In genomic region chr2:96315005-96315399, GRCh38 we compare ENCODE assay signal across 18 cellular contexts. TPM values are rescaled to one million over a fixed set of nuclear protein-coding genes. Genes with fewer than 3 reads are reported as not detected.
DNase-seq lines count a peak whose midpoint lies in the region; ATAC-seq and TF ChIP-seq lines count a peak whose summit lies in the region.
"Had no signal": no experiment of that assay in that cellular context is flagged by ENCODE, and none has a peak within 500 bp of the region (broad histone marks: within the 10 kb centered on the region; RNA-seq: fewer than 3 reads in every experiment).

No MANE protein-coding gene starts in this region.

- peaks cover 3 to 4% of the 10 kb centered on the region in 2 experiments; a peak in 1 of 4 replicates for H3K4me1 Mint-ChIP-seq in H9
- peaks cover 54% of the 10 kb centered on the region for H3K4me1 Mint-ChIP-seq in activated naive CD8-positive, alpha-beta T cell treated with anti-CD3 and anti-CD28 coated beads, Interleukin-2, amount 10 ng/mL, durations not matched to agents 7 days and 5 days
- H3K4me1 Mint-ChIP-seq in natural killer cell treated with Interleukin-12 subunit alpha and Interleukin-12 subunit beta and Interleukin-15 and Interleukin-18, amount 100 ng/mL, for 72 hours (ENCODE audit: low read depth in 2 of 2), result peaks cover 31 to 43% of the 10 kb centered on the region in 2 donors
- H3K4me1 Mint-ChIP-seq: mesothelial cell of epicardium had no signal

- peaks cover 0 to 46% (median 16%) of the 10 kb centered on the region in 11 experiments; a peak in 15 of 22 replicates for H3K36me3 ChIP-seq in BLaER1 treated with 17β-estradiol and CSF1 and Interleukin-3, amounts not matched to agents 10 nM and 100 nM
- H3K36me3 ChIP-seq in right lobe of liver (no peaks in the 10 kb centered on the region), trophoblast cell (ENCODE audit: control insufficient read depth in 1 of 2, insufficient read depth in 2 of 2, low read length in 2 of 2) (no peaks in the 10 kb centered on the region)
- H3K36me3 ChIP-seq: breast epithelium, esophagus squamous epithelium, heart right ventricle, ovary, sigmoid colon, tibial artery had no signal

- POLR2A ChIA-PET in activated naive CD8-positive, alpha-beta T cell treated with anti-CD3 and anti-CD28 coated beads, Interleukin-2, amount 10 ng/mL, durations not matched to agents 7 days and 5 days (lab: Charles Lee), result interaction anchor here (0.7 to 2.9 kb wide), 4 partner anchors 9 to 41 kb away, joined by 3 to 25 read pairs (median 8); partner anchors contain the start of genes ITPRIPL1 and SNRNP200

- WGBS in H9 (ENCODE audit: extremely low coverage, insufficient read length, low lambda C conversion rate), result no CpG with 5 or more reads among the region's 3 CpGs
- WGBS in right lobe of liver (ENCODE audit: insufficient coverage, low coverage, low lambda C conversion rate, missing lambda C conversion rate), result 38% methylated on average over 3 of the region's 3 CpGs
- WGBS in trophoblast cell (ENCODE audit: extremely low coverage, insufficient coverage, insufficient read length), result no CpG with 5 or more reads among the region's 3 CpGs

- no peak for ATAC-seq in activated naive CD8-positive, alpha-beta T cell treated with anti-CD3 and anti-CD28 coated beads, Interleukin-2, amount 10 ng/mL, durations not matched to agents 7 days and 5 days (ENCODE audit: low read depth)
- no peak for ATAC-seq in natural killer cell treated with Interleukin-12 subunit alpha and Interleukin-12 subunit beta and Interleukin-15 and Interleukin-18, amount 100 ng/mL, for 72 hours
- no peak for ATAC-seq in HG03097 (IDR thresholded peaks at IDR 0.05; ENCODE audit: low FRiP score, unreplicated experiment)
- no peak for ATAC-seq in right lobe of liver

- H3T11ph ChIP-seq in H9 (ENCODE audit: low read length), result no peak overlapping the region

- H3K4ac ChIP-seq in H9 (ENCODE audit: low read depth, low read length) (no peak overlapping the region), trophoblast cell (ENCODE audit: low read depth, low read length) (no peak overlapping the region)

- H3K4me1 ChIP-seq in BLaER1 treated with 17β-estradiol and CSF1 and Interleukin-3, amounts not matched to agents 10 nM and 100 nM, result peaks cover 43 to 88% (median 80%) of the 10 kb centered on the region in 10 experiments
- H3K4me1 ChIP-seq in H9 (ENCODE audit: insufficient read depth, low read length) (no peaks in the 10 kb centered on the region), right lobe of liver (no peaks in the 10 kb centered on the region), trophoblast cell (ENCODE audit: control insufficient read depth in 1 of 2, insufficient read depth in 2 of 2, low read length in 2 of 2) (peaks cover 0 to 3% of the 10 kb centered on the region in 2 experiments)
- H3K4me1 ChIP-seq: breast epithelium, sigmoid colon, tibial artery had no signal

- no peak overlapping the region for H3K4me3 Mint-ChIP-seq in H9
- H3K4me3 Mint-ChIP-seq in activated naive CD8-positive, alpha-beta T cell treated with anti-CD3 and anti-CD28 coated beads, Interleukin-2, amount 10 ng/mL, durations not matched to agents 7 days and 5 days, result peak overlapping the region; percentile 77
- H3K4me3 Mint-ChIP-seq in natural killer cell treated with Interleukin-12 subunit alpha and Interleukin-12 subunit beta and Interleukin-15 and Interleukin-18, amount 100 ng/mL, for 72 hours, result peak overlapping the region; percentile 82
- H3K4me3 Mint-ChIP-seq: mesothelial cell of epicardium had no signal

- TF ChIP-seq POLR2A in right lobe of liver (IDR thresholded peaks at IDR 0.05), result no peak

- H2AFZ ChIP-seq in H9 (ENCODE audit: low read length) (no peak overlapping the region), trophoblast cell (ENCODE audit: insufficient read depth, low read length, poor library complexity) (no peak overlapping the region)

- peak overlapping the region; percentile 50 for H2BK12ac ChIP-seq in H9 (ENCODE audit: insufficient read length, low read depth, low read length)
- H2BK12ac ChIP-seq in trophoblast cell (ENCODE audit: low read length), result no peak overlapping the region

- H3K14ac ChIP-seq in H9 (ENCODE audit: insufficient read depth, low read length) (no peak overlapping the region), trophoblast cell (ENCODE audit: low read length) (no peak overlapping the region)

- H2BK120ac ChIP-seq in H9 (ENCODE audit: low read depth, low read length, poor library complexity, severe bottlenecking) (no peak overlapping the region), trophoblast cell (ENCODE audit: insufficient read depth, low read length, poor library complexity) (no peak overlapping the region)

- peaks cover 39% of the 10 kb centered on the region for H3K27me3 Mint-ChIP-seq in H9 (ENCODE audit: low read depth)
- no peaks in the 10 kb centered on the region for H3K27me3 Mint-ChIP-seq in activated naive CD8-positive, alpha-beta T cell treated with anti-CD3 and anti-CD28 coated beads, Interleukin-2, amount 10 ng/mL, durations not matched to agents 7 days and 5 days
- H3K27me3 Mint-ChIP-seq in natural killer cell treated with Interleukin-12 subunit alpha and Interleukin-12 subunit beta and Interleukin-15 and Interleukin-18, amount 100 ng/mL, for 72 hours, result no peaks in the 10 kb centered on the region

- no peak overlapping the region for H4K5ac ChIP-seq in H9 (ENCODE audit: insufficient read length, low read depth, low read length)

- no peak for DNase-seq in H9
- DNase-seq in activated naive CD8-positive, alpha-beta T cell treated with anti-CD3 and anti-CD28 coated beads, Interleukin-2, amount 10 ng/mL, durations not matched to agents 7 days and 5 days, result no peak
- no peak for DNase-seq in natural killer cell treated with Interleukin-12 subunit alpha and Interleukin-12 subunit beta and Interleukin-15 and Interleukin-18, amount 100 ng/mL, for 72 hours (ENCODE audit: low spot score)
- no peak for DNase-seq in activated effector memory CD4-positive, alpha-beta T cell treated with anti-CD3 and anti-CD28 coated beads, Interleukin-2, amount 50 U/mL, for 16 hours
- no peak for DNase-seq in right lobe of liver
- no peak for DNase-seq in trophoblast cell
- DNase-seq: DMS79, esophagus squamous epithelium, heart right ventricle, NCI-H1105, NCI-H526 treated with DMSO at 0.1 percent for 48 hours, ovary, sigmoid colon, tibial artery had no signal

- H2BK15ac ChIP-seq in H9 (ENCODE audit: low read depth, low read length), result no peak overlapping the region

- no peaks in the 10 kb centered on the region for H3K27me3 ChIP-seq in BLaER1 treated with 17β-estradiol and CSF1 and Interleukin-3, amounts not matched to agents 10 nM and 100 nM
- H3K27me3 ChIP-seq in H9 (ENCODE audit: insufficient read depth, low read length), result no peaks in the 10 kb centered on the region; the same call in 1 of the 2 replicates
- no peaks in the 10 kb centered on the region for H3K27me3 ChIP-seq in right lobe of liver
- H3K27me3 ChIP-seq in trophoblast cell (ENCODE audit: insufficient read depth, low read length), result peaks cover 6% of the 10 kb centered on the region
- H3K27me3 ChIP-seq: breast epithelium, ovary had no signal

- H3K79me1 ChIP-seq in H9 (ENCODE audit: insufficient read depth, low read depth, low read length, poor library complexity, severe bottlenecking), result no peaks in the 10 kb centered on the region
- no peaks in the 10 kb centered on the region for H3K79me1 ChIP-seq in trophoblast cell (ENCODE audit: low read length)

- H4K12ac ChIP-seq in trophoblast cell (ENCODE audit: low read depth, low read length), result no peak overlapping the region

- no peak overlapping the region for H3K27ac Mint-ChIP-seq in H9
- H3K27ac Mint-ChIP-seq in activated naive CD8-positive, alpha-beta T cell treated with anti-CD3 and anti-CD28 coated beads, Interleukin-2, amount 10 ng/mL, durations not matched to agents 7 days and 5 days, result peak overlapping the region; percentile 86
- H3K27ac Mint-ChIP-seq in natural killer cell treated with Interleukin-12 subunit alpha and Interleukin-12 subunit beta and Interleukin-15 and Interleukin-18, amount 100 ng/mL, for 72 hours, result peak overlapping the region; percentile 91 to 95
- H3K27ac Mint-ChIP-seq: mesothelial cell of epicardium had no signal

- no peak overlapping the region for H4K91ac ChIP-seq in H9 (ENCODE audit: insufficient read length, low read depth, low read length)
- no peak overlapping the region for H4K91ac ChIP-seq in trophoblast cell (ENCODE audit: low read depth, low read length)

- H3K56ac ChIP-seq in H9 (ENCODE audit: insufficient read length, low read depth, low read length), result no peak overlapping the region

- no peaks in the 10 kb centered on the region for H3K9me3 Mint-ChIP-seq in H9
- peaks cover 1% of the 10 kb centered on the region for H3K9me3 Mint-ChIP-seq in activated naive CD8-positive, alpha-beta T cell treated with anti-CD3 and anti-CD28 coated beads, Interleukin-2, amount 10 ng/mL, durations not matched to agents 7 days and 5 days
- H3K9me3 Mint-ChIP-seq in natural killer cell treated with Interleukin-12 subunit alpha and Interleukin-12 subunit beta and Interleukin-15 and Interleukin-18, amount 100 ng/mL, for 72 hours, result no peaks in the 10 kb centered on the region
- H3K9me3 Mint-ChIP-seq: mesothelial cell of epicardium had no signal

- H3K4me3 ChIP-seq in BLaER1 treated with 17β-estradiol and CSF1 and Interleukin-3, amounts not matched to agents 10 nM and 100 nM, result peak overlapping the region in 7 of 10 experiments; percentile 41 to 59 (median 48); a peak in 11 of 20 replicates
- no peak overlapping the region for H3K4me3 ChIP-seq in right lobe of liver
- no peak overlapping the region for H3K4me3 ChIP-seq in trophoblast cell (ENCODE audit: low read depth, low read length)
- H3K4me3 ChIP-seq: breast epithelium, esophagus squamous epithelium, heart right ventricle, ovary, sigmoid colon, tibial artery had no signal

- H4K20me1 ChIP-seq in BLaER1 treated with 17β-estradiol and CSF1 and Interleukin-3, amounts not matched to agents 10 nM and 100 nM, result no peaks in the 10 kb centered on the region
- H4K20me1 ChIP-seq in H9 (ENCODE audit: control insufficient read depth, insufficient read depth, insufficient read length), result no peaks in the 10 kb centered on the region

- H3K9ac ChIP-seq in BLaER1 treated with 17β-estradiol and CSF1 and Interleukin-3, amounts not matched to agents 10 nM and 100 nM, result peak overlapping the region in 9 of 11 experiments; percentile 70 to 84 (median 79); a peak in 16 of 22 replicates
- no peak overlapping the region for H3K9ac ChIP-seq in H9 (ENCODE audit: extremely low read depth, insufficient read length, low read length)
- H3K9ac ChIP-seq in trophoblast cell (ENCODE audit: low read length), result no peak overlapping the region

- peak overlapping the region in 10 of 11 experiments; percentile 72 to 97 (median 88); a peak in 19 of 22 replicates for H3K27ac ChIP-seq in BLaER1 treated with 17β-estradiol and CSF1 and Interleukin-3, amounts not matched to agents 10 nM and 100 nM
- H3K27ac ChIP-seq in H9 (ENCODE audit: insufficient read length, low read depth, low read length) (no peak overlapping the region), right lobe of liver (no peak overlapping the region), trophoblast cell (ENCODE audit: low read depth, low read length) (no peak overlapping the region)
- H3K27ac ChIP-seq: ovary, tibial artery had no signal

- no peak overlapping the region for H2BK5ac ChIP-seq in H9 (ENCODE audit: insufficient read length, low read length)
- H2BK5ac ChIP-seq in trophoblast cell (ENCODE audit: low read depth, low read length, poor library complexity), result no peak overlapping the region

- H2AK5ac ChIP-seq in H9 (ENCODE audit: insufficient read length, low read length) (no peak overlapping the region), trophoblast cell (ENCODE audit: low read length) (no peak overlapping the region)

- H3K36me3 Mint-ChIP-seq in H9 (ENCODE audit: insufficient read depth in 1 of 3, low read depth in 3 of 3), result no peaks in the 10 kb centered on the region; a peak in 1 of 7 replicates
- peaks cover 19% of the 10 kb centered on the region for H3K36me3 Mint-ChIP-seq in activated naive CD8-positive, alpha-beta T cell treated with anti-CD3 and anti-CD28 coated beads, Interleukin-2, amount 10 ng/mL, durations not matched to agents 7 days and 5 days
- H3K36me3 Mint-ChIP-seq in natural killer cell treated with Interleukin-12 subunit alpha and Interleukin-12 subunit beta and Interleukin-15 and Interleukin-18, amount 100 ng/mL, for 72 hours, result peaks cover 5% of the 10 kb centered on the region
- H3K36me3 Mint-ChIP-seq: mesothelial cell of epicardium had no signal

- intact Hi-C loops in right lobe of liver (cut with DNase I), result no loop called here

- H3K18ac ChIP-seq in H9 (ENCODE audit: insufficient read length, low read depth, low read length) (no peak overlapping the region), trophoblast cell (ENCODE audit: low read length) (no peak overlapping the region)

- peak overlapping the region; percentile 84 to 98 (median 91) for H3K4me2 ChIP-seq in BLaER1 treated with 17β-estradiol and CSF1 and Interleukin-3, amounts not matched to agents 10 nM and 100 nM
- H3K4me2 ChIP-seq in H9 (ENCODE audit: insufficient read depth, insufficient read length, low read length) (no peak overlapping the region), trophoblast cell (ENCODE audit: low read length) (no peak overlapping the region)

- no peak overlapping the region for H3K23ac ChIP-seq in H9 (ENCODE audit: insufficient read length, low read depth, low read length)
- H3K23ac ChIP-seq in trophoblast cell (ENCODE audit: low read length), result no peak overlapping the region

- peaks cover 0 to 7% (median 0%) of the 10 kb centered on the region in 11 experiments; a peak in 6 of 22 replicates for H3K9me3 ChIP-seq in BLaER1 treated with 17β-estradiol and CSF1 and Interleukin-3, amounts not matched to agents 10 nM and 100 nM (replicated peaks in 1 of 11)
- H3K9me3 ChIP-seq in H9 (ENCODE audit: control insufficient read depth, low read depth, low read length), result no peaks in the 10 kb centered on the region
- H3K9me3 ChIP-seq in right lobe of liver, result no peaks in the 10 kb centered on the region
- H3K9me3 ChIP-seq in trophoblast cell (ENCODE audit: insufficient read depth, low read depth, low read length), result peaks cover 2% of the 10 kb centered on the region
- H3K9me3 ChIP-seq: breast epithelium, esophagus squamous epithelium, heart right ventricle, ovary, sigmoid colon, tibial artery had no signal

- H2BK20ac ChIP-seq in H9 (ENCODE audit: low read depth, low read length, poor library complexity, severe bottlenecking), result no peak overlapping the region

- H4K8ac ChIP-seq in H9 (replicated peaks; ENCODE audit: insufficient read length, low read depth, low read length), result no peak overlapping the region
- no peak overlapping the region for H4K8ac ChIP-seq in trophoblast cell (ENCODE audit: low read depth, low read length)

- H3K79me2 ChIP-seq in H9 (ENCODE audit: insufficient read depth, low read length) (no peaks in the 10 kb centered on the region), trophoblast cell (ENCODE audit: control insufficient read depth, insufficient read depth, low read length, poor library complexity) (no peaks in the 10 kb centered on the region)

- no peak for TF ChIP-seq CTCF in H9 (conservative IDR thresholded peaks at IDR 0.05)
- TF ChIP-seq CTCF in right lobe of liver (IDR thresholded peaks at IDR 0.05), result no peak

- H3K23me2 ChIP-seq in H9 (ENCODE audit: insufficient read length, low read depth, low read length, poor library complexity, severe bottlenecking), result no peaks in the 10 kb centered on the region

RNA-seq across cellular contexts. Expression of gene SNRNP200, which starts 9.7 kb away (rescaled TPM):
- 215 and 218 TPM in 2 replicates for total RNA-seq in H9 (2021)
- total RNA-seq in activated naive CD8-positive, alpha-beta T cell treated with anti-CD3 and anti-CD28 coated beads, Interleukin-2, amount 10 ng/mL, durations not matched to agents 7 days and 5 days, result 100 to 1,000 TPM; 194 to 201 TPM
- total RNA-seq in natural killer cell treated with Interleukin-12 subunit alpha and Interleukin-12 subunit beta and Interleukin-15 and Interleukin-18, amount 100 ng/mL, for 72 hours, result 100 to 1,000 TPM; 166 to 201 TPM
- total RNA-seq in right lobe of liver, result 10 to 100 TPM; 43.6 to 52.5 (median 46.8) TPM
- 75.8 and 76.3 TPM in 2 replicates for polyA plus RNA-seq in trophoblast cell (2013)

RNA-seq across cellular contexts. Expression of gene ITPRIPL1, which starts 10.1 kb away (rescaled TPM):
- total RNA-seq in H9 (2021) (16.1 and 16.3 TPM in 2 replicates), right lobe of liver (1 to 10 TPM in 1 of 6 experiments, under 1 TPM in 5; 0.15 to 1.2 (median 0.24) TPM)
- 10 to 100 TPM; 32.8 to 35.9 TPM for total RNA-seq in activated naive CD8-positive, alpha-beta T cell treated with anti-CD3 and anti-CD28 coated beads, Interleukin-2, amount 10 ng/mL, durations not matched to agents 7 days and 5 days
- 10 to 100 TPM; 48.2 to 62.2 TPM for total RNA-seq in natural killer cell treated with Interleukin-12 subunit alpha and Interleukin-12 subunit beta and Interleukin-15 and Interleukin-18, amount 100 ng/mL, for 72 hours
- polyA plus RNA-seq in trophoblast cell (2013), result 1.4 and 1.5 TPM in 2 replicates

RNA-seq across cellular contexts. Expression of gene NCAPH, which starts 20.6 kb away (rescaled TPM):
- 52.9 and 55.8 TPM in 2 replicates for total RNA-seq in H9 (2021)
- total RNA-seq in activated naive CD8-positive, alpha-beta T cell treated with anti-CD3 and anti-CD28 coated beads, Interleukin-2, amount 10 ng/mL, durations not matched to agents 7 days and 5 days, result 10 to 100 TPM; 60.3 to 64.8 TPM
- total RNA-seq in natural killer cell treated with Interleukin-12 subunit alpha and Interleukin-12 subunit beta and Interleukin-15 and Interleukin-18, amount 100 ng/mL, for 72 hours, result 100 to 1,000 TPM in 1 of 2 donors, 10 to 100 TPM in 1; 26.5 to 102 TPM
- total RNA-seq in right lobe of liver, result 1 to 10 TPM in 2 of 6 experiments, under 1 TPM in 4; 0.24 to 1.6 (median 0.72) TPM
- polyA plus RNA-seq in trophoblast cell (2013), result 22.8 and 23.0 TPM in 2 replicates

RNA-seq across cellular contexts. Expression of gene CIAO1, which starts 49.0 kb away (rescaled TPM):
- 67.6 and 71.9 TPM in 2 replicates for total RNA-seq in H9 (2021)
- total RNA-seq in activated naive CD8-positive, alpha-beta T cell treated with anti-CD3 and anti-CD28 coated beads, Interleukin-2, amount 10 ng/mL, durations not matched to agents 7 days and 5 days, result 10 to 100 TPM; 66.2 to 68.2 TPM
- total RNA-seq in natural killer cell treated with Interleukin-12 subunit alpha and Interleukin-12 subunit beta and Interleukin-15 and Interleukin-18, amount 100 ng/mL, for 72 hours, result 100 to 1,000 TPM in 1 of 2 donors, 10 to 100 TPM in 1; 98.0 to 108 TPM
- 10 to 100 TPM; 39.8 to 80.3 (median 45.0) TPM for total RNA-seq in right lobe of liver
- polyA plus RNA-seq in trophoblast cell (2013), result 43.1 and 43.2 TPM in 2 replicates

RNA-seq across cellular contexts. Expression of gene TMEM127, which starts 49.2 kb away (rescaled TPM):
- total RNA-seq in H9 (2021) (30.1 and 33.9 TPM in 2 replicates), right lobe of liver (10 to 100 TPM; 28.3 to 42.6 (median 32.8) TPM)
- total RNA-seq in activated naive CD8-positive, alpha-beta T cell treated with anti-CD3 and anti-CD28 coated beads, Interleukin-2, amount 10 ng/mL, durations not matched to agents 7 days and 5 days, result 10 to 100 TPM; 33.4 to 39.1 TPM
- total RNA-seq in natural killer cell treated with Interleukin-12 subunit alpha and Interleukin-12 subunit beta and Interleukin-15 and Interleukin-18, amount 100 ng/mL, for 72 hours, result 10 to 100 TPM; 41.4 to 49.4 TPM
- polyA plus RNA-seq in trophoblast cell (2013), result 36.6 and 38.2 TPM in 2 replicates

Comparison
In these comparisons a context has a peak if more than half of its experiments do, and no peak if none do; other contexts are left out.
1. H3K27ac ChIP-seq: peak in BLaER1 treated with 17β-estradiol and CSF1 and Interleukin-3, amounts not matched to agents 10 nM and 100 nM (10 of 11); none in H9 (single experiment), right lobe of liver (0 of 3) and trophoblast cell (single experiment).
2. H3K4me2 ChIP-seq: peak in BLaER1 treated with 17β-estradiol and CSF1 and Interleukin-3, amounts not matched to agents 10 nM and 100 nM (11 of 11); none in H9 (single experiment) and trophoblast cell (single experiment).
3. H3K4me3 ChIP-seq: peak in BLaER1 treated with 17β-estradiol and CSF1 and Interleukin-3, amounts not matched to agents 10 nM and 100 nM (7 of 10); none in right lobe of liver (0 of 3) and trophoblast cell (single experiment).
4. H3K9ac ChIP-seq: peak in BLaER1 treated with 17β-estradiol and CSF1 and Interleukin-3, amounts not matched to agents 10 nM and 100 nM (9 of 11); none in H9 (single experiment) and trophoblast cell (single experiment).
5. H3K27ac Mint-ChIP-seq: peak in activated naive CD8-positive, alpha-beta T cell treated with anti-CD3 and anti-CD28 coated beads, Interleukin-2, amount 10 ng/mL, durations not matched to agents 7 days and 5 days (single experiment) and natural killer cell treated with Interleukin-12 subunit alpha and Interleukin-12 subunit beta and Interleukin-15 and Interleukin-18, amount 100 ng/mL, for 72 hours (2 of 2); none in H9 (0 of 3).
6. H3K4me3 Mint-ChIP-seq: peak in activated naive CD8-positive, alpha-beta T cell treated with anti-CD3 and anti-CD28 coated beads, Interleukin-2, amount 10 ng/mL, durations not matched to agents 7 days and 5 days (single experiment) and natural killer cell treated with Interleukin-12 subunit alpha and Interleukin-12 subunit beta and Interleukin-15 and Interleukin-18, amount 100 ng/mL, for 72 hours (single experiment); none in H9 (0 of 2).
7. RNA of gene NCAPH, which starts 20.6 kb away (total RNA-seq): 26.5 to 102 TPM in natural killer cell treated with Interleukin-12 subunit alpha and Interleukin-12 subunit beta and Interleukin-15 and Interleukin-18, amount 100 ng/mL, for 72 hours, 60.3 to 64.8 TPM in activated naive CD8-positive, alpha-beta T cell treated with anti-CD3 and anti-CD28 coated beads, Interleukin-2, amount 10 ng/mL, durations not matched to agents 7 days and 5 days and 52.9 to 55.8 TPM in H9; 0.24 to 1.6 TPM in right lobe of liver; every median in the first group is over 10 times any median in the second.